In the genomic region with DNA sequence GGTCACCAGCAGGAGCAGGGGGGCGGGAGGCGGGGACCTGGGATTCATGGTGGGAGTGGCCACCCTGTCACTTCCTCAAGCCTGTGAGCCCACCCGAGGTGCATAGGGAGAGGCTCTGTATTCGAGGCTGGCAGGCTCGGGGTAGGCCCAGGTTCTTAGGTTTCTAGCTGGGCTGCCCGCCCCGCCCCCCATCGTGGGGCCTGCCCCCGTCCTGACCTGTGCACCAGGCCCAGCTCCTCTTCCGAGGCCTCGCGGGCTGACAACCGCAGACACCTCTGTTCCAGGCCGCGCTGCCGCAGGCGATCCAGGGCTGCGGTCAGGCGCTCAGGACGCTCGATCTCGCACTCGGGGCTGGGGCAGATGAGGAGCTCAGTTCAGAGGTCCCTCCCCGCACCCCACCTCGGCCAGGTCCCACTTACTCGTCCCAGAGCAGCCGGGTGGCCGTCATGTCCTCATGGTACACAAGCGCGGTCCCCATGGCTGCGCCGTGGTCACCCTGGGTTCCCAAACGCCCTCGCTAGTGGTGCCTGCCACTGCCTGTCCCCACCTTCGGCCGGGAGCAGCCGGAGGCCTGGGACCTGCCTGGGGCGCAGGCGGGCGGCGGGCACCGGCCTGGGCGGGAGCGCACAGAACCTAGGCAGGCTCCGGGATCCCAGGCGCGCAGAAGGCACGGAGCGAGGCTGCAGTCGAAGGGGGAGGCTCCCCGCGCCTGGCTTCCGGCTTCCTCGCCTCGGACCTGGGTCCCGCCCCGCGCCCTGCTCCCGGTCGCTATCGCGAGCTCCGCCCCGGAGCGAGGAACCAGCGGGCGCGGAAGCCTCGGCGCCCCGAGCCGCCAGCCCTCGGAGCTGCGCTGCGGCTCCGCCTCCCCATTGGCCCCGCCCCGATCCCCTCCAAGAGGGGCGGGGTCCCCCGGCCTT, we compare ENCODE assay signal across 8 cellular contexts. TPM values are rescaled to one million over a fixed set of nuclear protein-coding genes. Genes with fewer than 3 reads are reported as not detected.
A peak's percentile ranks its signal among the peaks of the same experiment; 100 is the strongest.
DNase-seq lines count a peak whose midpoint lies in the region; ATAC-seq and TF ChIP-seq lines count a peak whose summit lies in the region.

HDAC10 (minus strand) TSS at position 711 of the 917 bp plus-strand sequence; CDS start at position 478, 233 bp downstream.

- H3K36me3 Mint-ChIP-seq in naive B cell: no peaks in the 10 kb centered on the region

- H3K9ac ChIP-seq in OCI-LY1 (ENCODE audit: low read length): peak within 1 kb of the TSS; percentile 97

- no peaks in the 10 kb centered on the region for H3K9me3 ChIP-seq in OCI-LY1 (ENCODE audit: low read length)
- H3K9me3 ChIP-seq in esophagus (ENCODE audit: control insufficient read depth in 2 of 2, insufficient read depth in 1 of 2, low read depth in 1 of 2, low read length in 1 of 2): peaks cover 0 to 2% of the 10 kb centered on the region in 2 donors

- peaks cover 41% of the 10 kb centered on the region for H3K36me3 ChIP-seq in OCI-LY1 (ENCODE audit: insufficient read depth, low read length)
- peaks cover 0 to 22% of the 10 kb centered on the region in 2 donors for H3K36me3 ChIP-seq in esophagus (ENCODE audit: control insufficient read depth in 2 of 2, insufficient read depth in 2 of 2, low read length in 1 of 2)

- no peaks in the 10 kb centered on the region for H4K20me1 ChIP-seq in OCI-LY1 (ENCODE audit: insufficient read depth, low read length)

- H3K9me3 Mint-ChIP-seq in naive B cell: no peaks in the 10 kb centered on the region

- no peaks in the 10 kb centered on the region for H3K27me3 Mint-ChIP-seq in naive B cell

- peak within 1 kb of the TSS; percentile 98 for H3K4me2 ChIP-seq in OCI-LY1 (ENCODE audit: low read length)

- H3K27ac Mint-ChIP-seq in naive B cell: peak within 1 kb of the TSS in 5 of 6 donors; percentile 13 to 83 (median 69)

- H3F3A ChIP-seq in OCI-LY1 (ENCODE audit: insufficient read depth, low read length): peaks cover 7% of the 10 kb centered on the region; the same call in 1 of the 2 replicates

- ATAC-seq in HG03103 (IDR thresholded peaks at IDR 0.05; ENCODE audit: low read depth, unreplicated experiment) (peak; percentile 45), naive B cell (ENCODE audit: low read depth in 2 of 2) (peak; percentile 63 to 70)

- H3K79me2 ChIP-seq in OCI-LY1 (ENCODE audit: insufficient read depth, low read length): no peaks in the 10 kb centered on the region

- peaks cover 43% of the 10 kb centered on the region for H3K4me1 ChIP-seq in OCI-LY1 (ENCODE audit: insufficient read depth, low read length, severe bottlenecking)
- peaks cover 10 to 34% of the 10 kb centered on the region in 2 donors for H3K4me1 ChIP-seq in esophagus (ENCODE audit: control insufficient read depth in 2 of 2, insufficient read depth in 2 of 2, low read length in 1 of 2)

- DNase-seq in NCI-H345 (lab: John Stamatoyannopoulos, UW) (peak; percentile 64), NCI-H345 treated with DMSO at 0.1 percent for 48 hours (lab: John Stamatoyannopoulos, UW; ENCODE audit: unreplicated experiment) (no peak), activated T-cell treated with anti-CD3 and anti-CD28 coated beads for 48 hours (ENCODE audit: low read depth) (peak; percentile 88), naive B cell (peak; percentile 71)
- peak; percentile 75 for DNase-seq in stimulated activated naive CD4-positive, alpha-beta T cell treated with Interleukin-2 at 50 U/mL for 16 hours (lab: John Stamatoyannopoulos, UW)

- no peaks in the 10 kb centered on the region for H3K9me2 ChIP-seq in OCI-LY1 (ENCODE audit: low read depth, low read length)

- no peak within 1 kb of the TSS for H2AFZ ChIP-seq in OCI-LY1 (ENCODE audit: low read length)

- H3K4me3 Mint-ChIP-seq in naive B cell: peak within 1 kb of the TSS; percentile 68 to 87 (median 80)

- TF ChIP-seq CTCF in OCI-LY1 (IDR thresholded peaks at IDR 0.05; ENCODE audit: low read length): no peak

- no peaks in the 10 kb centered on the region for H3K27me3 ChIP-seq in OCI-LY1 (ENCODE audit: insufficient read depth, low read length)
- no peaks in the 10 kb centered on the region for H3K27me3 ChIP-seq in esophagus (ENCODE audit: control insufficient read depth in 1 of 2, insufficient read depth in 2 of 2, low read length in 2 of 2)

- WGBS in esophagus, 2 donors: 1 to 2% methylated on average over 61 to 80 of the region's 80 CpGs

- H3K4me3 ChIP-seq in OCI-LY1 (ENCODE audit: low read depth, low read length, poor library complexity, severe bottlenecking): peak within 1 kb of the TSS; percentile 98
- peak within 1 kb of the TSS; percentile 55 to 75 for H3K4me3 ChIP-seq in esophagus (ENCODE audit: low read depth in 1 of 2, low read length in 2 of 2)

- peak within 1 kb of the TSS; percentile 63 for H3K27ac ChIP-seq in OCI-LY1 (ENCODE audit: low read depth, low read length, poor library complexity, severe bottlenecking)
- H3K27ac ChIP-seq in esophagus (ENCODE audit: low read depth in 2 of 2, low read length in 1 of 2): peak within 1 kb of the TSS; percentile 81 to 86

- H3K4me1 Mint-ChIP-seq in naive B cell: peaks cover 7 to 15% (median 12%) of the 10 kb centered on the region in 3 donors

RNA-seq across cellular contexts. Expression of gene HDAC10, which starts in this region (rescaled TPM):
- 10 to 100 TPM; 22.0 to 42.4 TPM for polyA plus RNA-seq in esophagus
- polyA plus RNA-seq in naive B cell (ENCODE audit: low read depth in 6 of 6): 1 to 10 TPM; 4.6 to 8.2 (median 6.3) TPM
